24 cellular contexts compared by ENCODE assay signal in the genomic region with DNA sequence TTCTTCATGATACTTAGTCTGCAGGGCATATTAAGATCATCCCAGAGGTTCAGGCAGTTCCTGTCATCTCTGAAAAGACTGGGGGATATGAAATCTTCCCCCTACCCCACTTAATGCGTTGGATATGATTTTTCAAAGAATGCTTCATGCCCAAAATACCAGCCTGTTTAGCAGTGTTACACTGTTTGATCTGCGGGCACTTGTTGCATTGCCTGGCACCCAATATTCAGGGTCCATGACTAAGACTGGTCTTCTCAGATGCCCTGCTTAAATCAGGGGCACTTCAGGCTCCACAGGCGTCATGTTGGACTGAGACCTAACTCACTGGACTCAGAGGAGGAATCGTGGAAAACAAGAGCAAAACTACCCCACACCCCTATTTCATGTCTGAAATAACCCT. TPM values are rescaled to one million over a fixed set of nuclear protein-coding genes. Genes with fewer than 3 reads are reported as not detected.
"Had no signal": no experiment of that assay in that cellular context is flagged by ENCODE, and none has a peak within 500 bp of the region (broad histone marks: within the 10 kb centered on the region; RNA-seq: fewer than 3 reads in every experiment).

No MANE protein-coding gene starts in this region.

- H3K27me3 ChIP-seq: adrenal gland, SJSA1 had no signal

- H3K9me3 Mint-ChIP-seq: activated naive CD8-positive, alpha-beta T cell treated with anti-CD3 and anti-CD28 coated beads, Interleukin-2, amount 10 ng/mL, durations not matched to agents 7 days and 5 days; WTC11 had no signal

- H3K4me1 ChIP-seq: adrenal gland had no signal

- H3K27ac ChIP-seq: SJSA1 had no signal

- H3K4me3 ChIP-seq: adrenal gland, SJSA1 had no signal

- H3K27ac Mint-ChIP-seq: activated CD8-positive, alpha-beta T cell treated with anti-CD3 and anti-CD28 coated beads, Interleukin-2, amount 10 ng/mL, durations not matched to agents 7 days and 5 days; activated naive CD8-positive, alpha-beta T cell treated with anti-CD3 and anti-CD28 coated beads, Interleukin-2, amount 10 ng/mL, durations not matched to agents 7 days and 5 days; T-helper 17 cell; WTC11 had no signal

- FAIRE-seq: RCC 7860 had no signal

- H3K27me3 Mint-ChIP-seq: activated naive CD8-positive, alpha-beta T cell treated with anti-CD3 and anti-CD28 coated beads, Interleukin-2, amount 10 ng/mL, durations not matched to agents 7 days and 5 days; T-helper 17 cell had no signal

- DNase-seq: activated CD4-positive, alpha-beta T cell treated with anti-CD3 and anti-CD28 coated beads for 48 hours; activated CD4-positive, alpha-beta T cell treated with anti-CD3 and anti-CD28 coated beads, Interleukin-2, amount 50 U/mL, for 4 hours; activated CD4-positive, CD25-positive, alpha-beta regulatory T cell treated with anti-CD3 and anti-CD28 coated beads, Interleukin-2, amount 50 U/mL, for 72 hours; activated CD8-positive, alpha-beta memory T cell treated with anti-CD3 and anti-CD28 coated beads, Interleukin-2, amount 50 U/mL, for 48 hours; activated CD8-positive, alpha-beta T cell treated with anti-CD3 and anti-CD28 coated beads, Interleukin-2, amount 10 ng/mL, durations not matched to agents 7 days and 5 days; activated naive CD4-positive, alpha-beta T cell treated with anti-CD3 and anti-CD28 coated beads, Interleukin-2, amount 50 U/mL, for 16 hours; activated naive CD8-positive, alpha-beta T cell treated with anti-CD3 and anti-CD28 coated beads, Interleukin-2, amount 10 ng/mL, durations not matched to agents 7 days and 5 days; activated T-cell treated with anti-CD3 and anti-CD28 coated beads, Interleukin-2, amount 50 U/mL, for 1 hour; anterior cingulate cortex; MM.1S; NCI-H1105; NCI-H1436; NCI-H1694 treated with DMSO at 0.1 percent for 48 hours; NCI-H2029 treated with DMSO at 0.1 percent for 48 hours; NCI-H345; NCI-H510A; NCI-H526 treated with DMSO at 0.1 percent for 48 hours; SHP77; T-helper 17 cell; T-helper 9 cell had no signal

- ATAC-seq: activated CD8-positive, alpha-beta T cell treated with anti-CD3 and anti-CD28 coated beads, Interleukin-2, amount 10 ng/mL, durations not matched to agents 7 days and 5 days; T-helper 17 cell had no signal

- H3K4me3 Mint-ChIP-seq: activated CD8-positive, alpha-beta T cell treated with anti-CD3 and anti-CD28 coated beads, Interleukin-2, amount 10 ng/mL, durations not matched to agents 7 days and 5 days; activated naive CD8-positive, alpha-beta T cell treated with anti-CD3 and anti-CD28 coated beads, Interleukin-2, amount 10 ng/mL, durations not matched to agents 7 days and 5 days; T-helper 17 cell; WTC11 had no signal

- H3K9me3 ChIP-seq: adrenal gland, SJSA1 had no signal

RNA-seq across cellular contexts. Expression of gene GAS2L2, which starts 28.0 kb away (rescaled TPM):
- total RNA-seq: activated CD8-positive, alpha-beta T cell treated with anti-CD3 and anti-CD28 coated beads, Interleukin-2, amount 10 ng/mL, durations not matched to agents 7 days and 5 days; SJSA1; T-helper 17 cell had no signal

RNA-seq across cellular contexts. Expression of gene C17orf50, which starts 35.6 kb away (rescaled TPM):
- total RNA-seq: activated CD8-positive, alpha-beta T cell treated with anti-CD3 and anti-CD28 coated beads, Interleukin-2, amount 10 ng/mL, durations not matched to agents 7 days and 5 days; activated naive CD8-positive, alpha-beta T cell treated with anti-CD3 and anti-CD28 coated beads, Interleukin-2, amount 10 ng/mL, durations not matched to agents 7 days and 5 days; SJSA1; T-helper 17 cell had no signal
